Comparison of ENCODE assay signal across 8 cellular contexts in genomic region chr12:94150483-94151225, GRCh38.
A peak's percentile ranks its signal among the peaks of the same experiment; 100 is the strongest.
DNase-seq lines count a peak whose midpoint lies in the region; ATAC-seq lines count a peak whose summit lies in the region.

No MANE protein-coding gene starts in this region.

- H3K27me3 ChIP-seq in iPS-15b (ENCODE audit: control insufficient read depth, insufficient read depth, low read length): peaks cover 88% of the 10 kb centered on the region

- peak; percentile 34 for DNase-seq in NCI-H1417 treated with DMSO at 0.1 percent for 48 hours (lab: John Stamatoyannopoulos, UW)
- DNase-seq in activated T-helper 9 cell treated with anti-CD3 and anti-CD28 coated beads, Interleukin-2, amount 50 U/mL, for 16 hours (ENCODE audit: low read depth): peak; percentile 23
- peak; percentile 48 to 50 for DNase-seq in stimulated activated CD4-positive, alpha-beta T cell treated with anti-CD3 and anti-CD28 coated beads, Interleukin-2, amount 100 ng/mL, for 24 hours
- no peak for DNase-seq in Kasumi-1 (lab: John Stamatoyannopoulos, UW)
- DNase-seq in AG08395 (ENCODE audit: low spot score): no peak

- H3K9me3 ChIP-seq in ES-I3 (ENCODE audit: control insufficient read depth, insufficient read depth, low read length) (no peaks in the 10 kb centered on the region), iPS-15b (ENCODE audit: control insufficient read depth, insufficient read depth, low read length) (no peaks in the 10 kb centered on the region)

- H3K4me1 ChIP-seq in ES-I3 (ENCODE audit: insufficient read depth, low read length) (peaks cover 14% of the 10 kb centered on the region; the same call in 1 of the 2 replicates), iPS-15b (ENCODE audit: control insufficient read depth, insufficient read depth, low read length) (peaks cover 17% of the 10 kb centered on the region)

- H3K9ac ChIP-seq in ES-I3 (ENCODE audit: low read depth, low read length) (peak overlapping the region; percentile 66; the same call in 1 of the 2 replicates), iPS-15b (ENCODE audit: low read depth, low read length) (no peak overlapping the region)

- H3K4me3 ChIP-seq in iPS-15b (ENCODE audit: low read depth, low read length): peak overlapping the region; percentile 64

- no peak for ATAC-seq in GM21515 (IDR thresholded peaks at IDR 0.05; ENCODE audit: unreplicated experiment)

- H3K36me3 ChIP-seq in ES-I3 (ENCODE audit: insufficient read depth, low read length): no peaks in the 10 kb centered on the region
- no peaks in the 10 kb centered on the region for H3K36me3 ChIP-seq in iPS-15b (ENCODE audit: control insufficient read depth, insufficient read depth, low read length)

Comparison
In these comparisons a context has a peak if more than half of its experiments do, and no peak if none do; other contexts are left out.
1. DNase-seq: peak in NCI-H1417 treated with DMSO at 0.1 percent for 48 hours (single experiment), activated T-helper 9 cell treated with anti-CD3 and anti-CD28 coated beads, Interleukin-2, amount 50 U/mL, for 16 hours (single experiment) and stimulated activated CD4-positive, alpha-beta T cell treated with anti-CD3 and anti-CD28 coated beads, Interleukin-2, amount 100 ng/mL, for 24 hours (2 of 2); none in Kasumi-1 (0 of 2) and AG08395 (single experiment).